In the genomic region with DNA sequence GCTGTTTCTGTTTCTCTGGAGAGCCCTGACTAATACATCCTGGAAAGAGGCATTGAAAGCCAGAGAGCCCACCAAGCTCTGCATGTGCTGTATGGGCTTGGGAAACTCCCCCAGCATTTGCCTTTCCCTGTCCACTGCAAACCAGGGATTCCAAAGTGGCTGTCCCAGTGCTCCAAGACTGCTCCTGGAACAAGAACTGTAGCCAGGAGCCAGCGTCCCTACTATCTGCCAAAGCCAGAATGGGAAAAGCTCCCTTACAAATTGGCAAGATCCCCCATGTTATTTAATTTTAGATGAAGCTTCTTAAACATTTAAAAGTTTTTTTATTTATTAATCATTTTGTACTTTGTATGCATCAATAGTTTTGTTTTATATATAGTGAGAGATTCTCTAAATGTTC, we compare ENCODE assay signal across 15 cellular contexts.
DNase-seq lines count a peak whose midpoint lies in the region; ATAC-seq lines count a peak whose summit lies in the region.
"Had no signal": no experiment of that assay in that cellular context is flagged by ENCODE, and none has a peak within 500 bp of the region (broad histone marks: within the 10 kb centered on the region; RNA-seq: fewer than 3 reads in every experiment).

No MANE protein-coding gene starts in this region.

- DNase-seq in NCI-H446 (lab: John Stamatoyannopoulos, UW), result peak; percentile 77 to 83
- DNase-seq in cerebellar nuclear complex (lab: John Stamatoyannopoulos, UW), result peak; percentile 22 to 66
- DNase-seq in medulla oblongata (ENCODE audit: extremely low spot score), result peak; percentile 26
- DNase-seq in Kasumi-1 (lab: John Stamatoyannopoulos, UW), result no peak
- DNase-seq in NCI-H1092 treated with DMSO at 0.1 percent for 48 hours (lab: John Stamatoyannopoulos, UW), result no peak
- DNase-seq: Caco-2; CD4-positive, CD25-positive, alpha-beta regulatory T cell; CD8-positive, alpha-beta T cell; DMS153; DND-41; GDM1; GM23248; H7; HCEC 1CT had no signal

- ATAC-seq in GM18520 (IDR thresholded peaks at IDR 0.05; ENCODE audit: unreplicated experiment), result no peak
- ATAC-seq: CD8-positive, alpha-beta T cell had no signal

Comparison
In these comparisons a context has a peak if more than half of its experiments do, and no peak if none do; other contexts are left out.
1. DNase-seq: peak in NCI-H446 (2 of 2), cerebellar nuclear complex (2 of 2) and medulla oblongata (single experiment); none in Kasumi-1 (0 of 2) and NCI-H1092 treated with DMSO at 0.1 percent for 48 hours (single experiment).